ENCODE assay signal across 1 cellular context in genomic region chr19:56142897-56143434, GRCh38.
TF ChIP-seq lines count a peak whose summit lies in the region.

No MANE protein-coding gene starts in this region.

TF ChIP-seq in HEK293, 187 proteins besides CTCF, POLR2A, EP300 and RAD21 (continued from another document):
- 0 out of 2 replicates have a peak, but pooled peaks have one; percentile 40 for TF ChIP-seq PBX3 (CRISPR knock-in tag; IDR thresholded peaks at IDR 0.05)
TF ChIP-seq in HEK293: peak in this region for 1.
